ENCODE assay signal across 40 cellular contexts in the genomic region with DNA sequence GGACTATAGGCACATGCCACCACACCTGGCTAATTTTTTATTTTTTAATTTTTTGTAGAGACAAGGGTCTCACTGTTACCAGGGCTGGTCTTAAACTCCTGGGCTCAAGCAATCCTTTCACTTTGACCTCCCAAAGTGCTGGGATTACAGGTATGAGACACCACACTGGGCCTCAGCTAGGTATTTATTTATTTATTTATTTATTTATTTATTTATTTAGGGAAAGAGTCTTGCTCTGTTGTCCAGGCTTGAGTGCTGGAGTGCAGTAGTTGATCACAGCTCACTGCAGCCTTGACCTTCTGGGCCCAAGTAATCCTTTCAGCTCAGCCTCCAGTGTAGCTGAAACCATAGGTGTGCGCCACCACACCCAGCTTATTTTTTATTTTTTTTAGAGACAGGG. TPM values are rescaled to one million over a fixed set of nuclear protein-coding genes. Genes with fewer than 3 reads are reported as not detected.
"Had no signal": no experiment of that assay in that cellular context is flagged by ENCODE, and none has a peak within 500 bp of the region (broad histone marks: within the 10 kb centered on the region; RNA-seq: fewer than 3 reads in every experiment).

No MANE protein-coding gene starts in this region.

- H3K27ac Mint-ChIP-seq: activated naive CD4-positive, alpha-beta T cell treated with anti-CD3 and anti-CD28 coated beads for 36 hours; activated naive CD4-positive, alpha-beta T cell treated with anti-CD3 and anti-CD28 coated beads, Interleukin-2, amount 10 ng/mL, durations not matched to agents 7 days and 5 days; activated naive CD4-positive, alpha-beta T cell treated with anti-CD3 and anti-CD28 coated beads, Interleukin-2, amount 50 U/mL, for 24 hours; activated naive CD4-positive, alpha-beta T cell treated with anti-CD3 and anti-CD28 coated beads, Interleukin-2, amount 50 U/mL, for 72 hours; activated naive CD8-positive, alpha-beta T cell; activated naive CD8-positive, alpha-beta T cell treated with anti-CD3 and anti-CD28 coated beads for 36 hours; activated naive CD8-positive, alpha-beta T cell treated with anti-CD3 and anti-CD28 coated beads, Interleukin-2, amount 10 ng/mL, durations not matched to agents 7 days and 5 days; activated naive CD8-positive, alpha-beta T cell treated with anti-CD3 and anti-CD28 coated beads, Interleukin-2, amount 50 U/mL, for 24 hours; activated T-cell treated with anti-CD3 and anti-CD28 coated beads, Interleukin-2, amount 50 U/mL, for 24 hours; activated T-cell treated with anti-CD3 and anti-CD28 coated beads, Interleukin-2, amount 50 U/mL, for 72 hours; activated T-helper 1 cell treated with anti-CD3 and anti-CD28 coated beads, Interleukin-12 subunit alpha, Interleukin-12 subunit beta, Interleukin-2, Interleukin-4 antibody, amounts not matched to agents 30 ng/mL and 10 ng/mL and 1 ng/mL, durations not matched to agents 14 hours and 24 hours and 36 hours; activated T-helper 17 cell treated with anti-CD3 and anti-CD28 coated beads, Interleukin-2, amount 50 U/mL, for 72 hours; brain had no signal

- H3K4me3 Mint-ChIP-seq: activated naive CD4-positive, alpha-beta T cell treated with anti-CD3 and anti-CD28 coated beads for 36 hours; activated naive CD4-positive, alpha-beta T cell treated with anti-CD3 and anti-CD28 coated beads, Interleukin-2, amount 10 ng/mL, durations not matched to agents 7 days and 5 days; activated naive CD4-positive, alpha-beta T cell treated with anti-CD3 and anti-CD28 coated beads, Interleukin-2, amount 50 U/mL, for 24 hours; activated naive CD8-positive, alpha-beta T cell; activated naive CD8-positive, alpha-beta T cell treated with anti-CD3 and anti-CD28 coated beads for 36 hours; activated naive CD8-positive, alpha-beta T cell treated with anti-CD3 and anti-CD28 coated beads, Interleukin-2, amount 50 U/mL, for 24 hours; activated T-cell treated with anti-CD3 and anti-CD28 coated beads, Interleukin-2, amount 50 U/mL, for 24 hours; activated T-cell treated with anti-CD3 and anti-CD28 coated beads, Interleukin-2, amount 50 U/mL, for 4 hours; activated T-helper 1 cell treated with anti-CD3 and anti-CD28 coated beads, Interleukin-12 subunit alpha, Interleukin-12 subunit beta, Interleukin-2, Interleukin-4 antibody, amounts not matched to agents 30 ng/mL and 10 ng/mL and 1 ng/mL, durations not matched to agents 14 hours and 24 hours and 36 hours; brain; central memory CD8-positive, alpha-beta T cell had no signal

- H3K4me1 Mint-ChIP-seq: activated T-helper 17 cell treated with anti-CD3 and anti-CD28 coated beads, Interleukin-2, amount 50 U/mL, for 72 hours; brain; central memory CD8-positive, alpha-beta T cell had no signal

- DNase-seq: activated effector memory CD4-positive, alpha-beta T cell treated with anti-CD3 and anti-CD28 coated beads, Interleukin-2, amount 50 U/mL, for 16 hours; activated effector memory CD4-positive, alpha-beta T cell treated with Interleukin-2 at 50 U/mL for 16 hours; activated gamma-delta T cell; activated gamma-delta T cell treated with Interleukin-2 at 50 U/mL for 16 hours; activated naive CD4-positive, alpha-beta T cell; activated naive CD4-positive, alpha-beta T cell treated with anti-CD3 and anti-CD28 coated beads for 36 hours; activated naive CD4-positive, alpha-beta T cell treated with anti-CD3 and anti-CD28 coated beads, Interleukin-2, amount 10 ng/mL, durations not matched to agents 7 days and 5 days; activated naive CD4-positive, alpha-beta T cell treated with anti-CD3 and anti-CD28 coated beads, Interleukin-2, amount 50 U/mL, for 16 hours; activated naive CD4-positive, alpha-beta T cell treated with Interleukin-2 at 50 U/mL for 16 hours; activated naive CD8-positive, alpha-beta T cell treated with anti-CD3 and anti-CD28 coated beads for 36 hours; activated naive CD8-positive, alpha-beta T cell treated with anti-CD3 and anti-CD28 coated beads, Interleukin-2, amount 10 ng/mL, durations not matched to agents 7 days and 5 days; activated naive CD8-positive, alpha-beta T cell treated with anti-CD3 and anti-CD28 coated beads, Interleukin-2, amount 50 U/mL, for 24 hours; activated T-cell treated with anti-CD3 and anti-CD28 coated beads, Interleukin-2, amount 50 U/mL, for 24 hours; activated T-cell treated with anti-CD3 and anti-CD28 coated beads, Interleukin-2, amount 50 U/mL, for 4 hours; activated T-cell treated with anti-CD3 and anti-CD28 coated beads, Interleukin-2, amount 50 U/mL, for 48 hours; activated T-cell treated with anti-CD3 and anti-CD28 coated beads, Interleukin-2, amount 50 U/mL, for 72 hours; adrenal gland; amniotic stem cell; amygdala; anterior cingulate cortex; aorta; body of pancreas; brain microvascular endothelial cell; caudate nucleus; central memory CD4-positive, alpha-beta T cell; cerebellar nuclear complex had no signal

- H3K4me3 ChIP-seq: adrenal gland, ascending aorta, body of pancreas, breast epithelium, cardiac muscle cell had no signal

- H3K36me3 ChIP-seq: adrenal gland, ascending aorta, brain microvascular endothelial cell, breast epithelium, cardiac muscle cell had no signal

- H3K27ac ChIP-seq: adrenal gland, ascending aorta, body of pancreas, brain microvascular endothelial cell, breast epithelium, cardiac muscle cell had no signal

- H3K9me3 ChIP-seq: adrenal gland, ascending aorta, body of pancreas, breast epithelium had no signal

- FAIRE-seq: astrocyte, bronchial epithelial cell, colon had no signal

- H3K4me1 ChIP-seq: adrenal gland, ascending aorta, body of pancreas, breast epithelium had no signal

- H3K36me3 Mint-ChIP-seq: activated naive CD8-positive, alpha-beta T cell; activated naive CD8-positive, alpha-beta T cell treated with anti-CD3 and anti-CD28 coated beads for 36 hours; brain had no signal

- H3K9me3 Mint-ChIP-seq: activated naive CD4-positive, alpha-beta T cell treated with anti-CD3 and anti-CD28 coated beads for 36 hours; activated naive CD4-positive, alpha-beta T cell treated with anti-CD3 and anti-CD28 coated beads, Interleukin-2, amount 50 U/mL, for 24 hours; activated naive CD8-positive, alpha-beta T cell treated with anti-CD3 and anti-CD28 coated beads, Interleukin-2, amount 50 U/mL, for 24 hours; activated T-cell treated with anti-CD3 and anti-CD28 coated beads, Interleukin-2, amount 50 U/mL, for 24 hours; activated T-cell treated with anti-CD3 and anti-CD28 coated beads, Interleukin-2, amount 50 U/mL, for 4 hours; activated T-cell treated with anti-CD3 and anti-CD28 coated beads, Interleukin-2, amount 50 U/mL, for 72 hours; activated T-helper 17 cell treated with anti-CD3 and anti-CD28 coated beads, Interleukin-2, amount 50 U/mL, for 72 hours; central memory CD8-positive, alpha-beta T cell had no signal

- H3K27me3 Mint-ChIP-seq: activated naive CD4-positive, alpha-beta T cell treated with anti-CD3 and anti-CD28 coated beads, Interleukin-2, amount 10 ng/mL, durations not matched to agents 7 days and 5 days; activated naive CD4-positive, alpha-beta T cell treated with anti-CD3 and anti-CD28 coated beads, Interleukin-2, amount 50 U/mL, for 24 hours; activated naive CD8-positive, alpha-beta T cell; activated naive CD8-positive, alpha-beta T cell treated with anti-CD3 and anti-CD28 coated beads, Interleukin-2, amount 10 ng/mL, durations not matched to agents 7 days and 5 days; activated T-helper 17 cell treated with anti-CD3 and anti-CD28 coated beads, Interleukin-2, amount 50 U/mL, for 72 hours had no signal

- ATAC-seq: activated naive CD4-positive, alpha-beta T cell treated with anti-CD3 and anti-CD28 coated beads, Interleukin-2, amount 50 U/mL, for 72 hours; activated naive CD8-positive, alpha-beta T cell treated with anti-CD3 and anti-CD28 coated beads, Interleukin-2, amount 50 U/mL, for 24 hours; activated T-cell treated with anti-CD3 and anti-CD28 coated beads, Interleukin-2, amount 50 U/mL, for 4 hours; activated T-cell treated with anti-CD3 and anti-CD28 coated beads, Interleukin-2, amount 50 U/mL, for 72 hours; activated T-helper 17 cell treated with anti-CD3 and anti-CD28 coated beads, Interleukin-2, amount 50 U/mL, for 72 hours; body of pancreas had no signal

RNA-seq across cellular contexts. Expression of a gene that starts 43.2 kb away (rescaled TPM):
- total RNA-seq: activated naive CD4-positive, alpha-beta T cell treated with anti-CD3 and anti-CD28 coated beads for 36 hours; activated naive CD8-positive, alpha-beta T cell treated with anti-CD3 and anti-CD28 coated beads for 36 hours; activated T-cell treated with anti-CD3 and anti-CD28 coated beads, Interleukin-2, amount 50 U/mL, for 4 hours; adrenal gland; aorta; ascending aorta; astrocyte; body of pancreas; breast epithelium; bronchial epithelial cell; cardiac muscle cell; chondrocyte had no signal
- polyA plus RNA-seq: adrenal gland, aorta, cardiac muscle cell had no signal
